Comparison of ENCODE assay signal across 15 cellular contexts in genomic region chr4:39682133-39682532, GRCh38. TPM values are rescaled to one million over a fixed set of nuclear protein-coding genes. Genes with fewer than 3 reads are reported as not detected.
DNase-seq lines count a peak whose midpoint lies in the region; ATAC-seq and TF ChIP-seq lines count a peak whose summit lies in the region.
"Had no signal": no experiment of that assay in that cellular context is flagged by ENCODE, and none has a peak within 500 bp of the region (broad histone marks: within the 10 kb centered on the region; RNA-seq: fewer than 3 reads in every experiment).

No MANE protein-coding gene starts in this region.

- no peak overlapping the region for H2AFZ ChIP-seq in PC-3 (ENCODE audit: low read length)
- H2AFZ ChIP-seq: GM23248 had no signal

- H3K27me3 ChIP-seq in PC-3 (ENCODE audit: low read length) = no peaks in the 10 kb centered on the region
- H3K27me3 ChIP-seq: gastroesophageal sphincter, right lobe of liver had no signal

- H3K9me3 ChIP-seq in PC-3 (ENCODE audit: low read length) = no peaks in the 10 kb centered on the region
- H3K9me3 ChIP-seq: gastroesophageal sphincter, right lobe of liver had no signal

- CTCF ChIA-PET in PC-3 (lab: Charles Lee) = no interaction called here

- no peaks in the 10 kb centered on the region for H3K36me3 ChIP-seq in PC-3 (ENCODE audit: low read depth, low read length)
- H3K36me3 ChIP-seq: gastroesophageal sphincter, right lobe of liver had no signal

- no peaks in the 10 kb centered on the region for H3K79me2 ChIP-seq in PC-3 (ENCODE audit: low read length)

- ATAC-seq in GM18870 (IDR thresholded peaks at IDR 0.05; ENCODE audit: unreplicated experiment) (peak; percentile 62), GM21717 (IDR thresholded peaks at IDR 0.05; ENCODE audit: unreplicated experiment) (peak; percentile 69), HG03442 (IDR thresholded peaks at IDR 0.05; ENCODE audit: unreplicated experiment) (peak; percentile 74), PC-3 (no peak)
- ATAC-seq: gastroesophageal sphincter had no signal

- no peaks in the 10 kb centered on the region for H3K4me1 ChIP-seq in PC-3 (ENCODE audit: insufficient read depth, low read length)
- H3K4me1 ChIP-seq: gastroesophageal sphincter, right lobe of liver had no signal

- no peak overlapping the region for H3K4me2 ChIP-seq in PC-3 (ENCODE audit: low read length)

- H4K20me1 ChIP-seq in PC-3 (ENCODE audit: low read length) = no peaks in the 10 kb centered on the region

- H3F3A ChIP-seq in PC-3 (ENCODE audit: low read length, unreplicated experiment) = no peaks in the 10 kb centered on the region

- H3K9ac ChIP-seq in PC-3 (ENCODE audit: low read length) = no peak overlapping the region
- H3K9ac ChIP-seq: GM23248 had no signal

- TF ChIP-seq CTCF in foreskin fibroblast (IDR thresholded peaks at IDR 0.05; ENCODE audit: low read depth, low read length) = no peak
- TF ChIP-seq CTCF in PC-3 (conservative IDR thresholded peaks at IDR 0.05; ENCODE audit: low read depth, low read length) = no peak

- intact Hi-C loops in PC-3 (cut with micrococcal nuclease) = no loop called here

- H3K4me3 ChIP-seq in foreskin fibroblast (ENCODE audit: low read depth in 1 of 2, low read length in 2 of 2) (no peak overlapping the region), PC-3 (ENCODE audit: low read length) (no peak overlapping the region)
- H3K4me3 ChIP-seq: gastroesophageal sphincter, GM23248, right lobe of liver had no signal

- POLR2A ChIA-PET in PC-3 (lab: Charles Lee; ENCODE audit: unreplicated experiment) = no interaction called here

- no TSS peak for BruUV-seq in PC-3 (replicated peaks; lab: Mats Ljungman, UMichigan)

- H3K27ac ChIP-seq in PC-3 (ENCODE audit: low read length) = no peak overlapping the region
- H3K27ac ChIP-seq: gastroesophageal sphincter, GM23248, right lobe of liver had no signal

- peak; percentile 25 for DNase-seq in medulla oblongata (ENCODE audit: extremely low spot score)
- DNase-seq in foreskin fibroblast = no peak
- no peak for DNase-seq in HuH-7 (ENCODE audit: low spot score)
- no peak for DNase-seq in PC-3
- no peak for DNase-seq in GDM1 (lab: John Stamatoyannopoulos, UW)
- DNase-seq: DMS79 treated with DMSO at 0.1 percent for 48 hours, GM23248, KBM-7, mesenchymal stem cell, NCI-H748 treated with DMSO at 0.1 percent for 48 hours, right lobe of liver had no signal

- no peaks in the 10 kb centered on the region for H3K9me2 ChIP-seq in PC-3 (replicated peaks; ENCODE audit: low read length)

RNA-seq across cellular contexts. Expression of gene UBE2K, which starts 15.8 kb away (rescaled TPM):
- 30.1 and 38.9 TPM in 2 replicates for total RNA-seq in PC-3 (2014; rRNA removed)

RNA-seq across cellular contexts. Expression of gene SMIM14, which starts 43.5 kb away (rescaled TPM):
- 3.3 and 4.8 TPM in 2 replicates for total RNA-seq in PC-3 (2014; rRNA removed)
